9 cellular contexts compared by ENCODE assay signal in genomic region chr7:100214356-100214755, GRCh38. TPM values are rescaled to one million over a fixed set of nuclear protein-coding genes. Genes with fewer than 3 reads are reported as not detected.
DNase-seq lines count a peak whose midpoint lies in the region; ATAC-seq and TF ChIP-seq lines count a peak whose summit lies in the region.
"Not testable (repeated sequence)": the region's sequence is repeated elsewhere in the genome, so short reads cannot be mapped to it uniquely, and the experiment has no call there.
"Had no signal": no experiment of that assay in that cellular context is flagged by ENCODE, and none has a peak within 500 bp of the region (broad histone marks: within the 10 kb centered on the region; RNA-seq: fewer than 3 reads in every experiment).

No MANE protein-coding gene starts in this region.

- H3K79me2 ChIP-seq in GM23338 (replicated peaks; ENCODE audit: insufficient read depth); neural progenitor cell (ENCODE audit: low read depth): not testable (repeated sequence)

- not testable (repeated sequence) for H3K4me1 Mint-ChIP-seq in GM23338
- H3K4me1 Mint-ChIP-seq in T-cell (peaks cover 61 to 73% (median 73%) of the 10 kb centered on the region in 3 donors), neural progenitor cell (peaks cover 26% of the 10 kb centered on the region)
- H3K4me1 Mint-ChIP-seq in activated T-helper 1 cell treated with anti-CD3 and anti-CD28 coated beads, Interleukin-12 subunit alpha, Interleukin-12 subunit beta, Interleukin-2, Interleukin-4 antibody, amounts not matched to agents 30 ng/mL and 10 ng/mL and 1 ng/mL, durations not matched to agents 14 hours and 24 hours and 36 hours (ENCODE audit: low read depth), result peaks cover 74% of the 10 kb centered on the region

- H3K27ac Mint-ChIP-seq in GM23338, neural progenitor cell: not testable (repeated sequence)
- peak overlapping the region; percentile 76 to 78 for H3K27ac Mint-ChIP-seq in T-cell
- H3K27ac Mint-ChIP-seq in activated T-helper 1 cell treated with anti-CD3 and anti-CD28 coated beads, Interleukin-12 subunit alpha, Interleukin-12 subunit beta, Interleukin-2, Interleukin-4 antibody, amounts not matched to agents 30 ng/mL and 10 ng/mL and 1 ng/mL, durations not matched to agents 14 hours and 24 hours and 36 hours, result peak overlapping the region; percentile 45

- H3K27ac ChIP-seq in GM23338 (ENCODE audit: low read depth); neural progenitor cell: not testable (repeated sequence)

- POLR2A ChIA-PET in T-cell (lab: Charles Lee), result interaction anchor here in 1 of 2 donors (0.6 kb wide), 1 partner anchor 18 kb away, joined by 4 read pairs; no protein-coding TSS in a partner anchor

- H3K9me3 ChIP-seq in neural progenitor cell (ENCODE audit: low read depth), result not testable (repeated sequence)

- H3K4me1 ChIP-seq in GM23338 (ENCODE audit: insufficient read depth); neural progenitor cell: not testable (repeated sequence)

- not testable (repeated sequence) for H3K36me3 ChIP-seq in GM23338 (ENCODE audit: insufficient read depth); neural progenitor cell

- CTCF ChIA-PET in T-cell (lab: Charles Lee), result not testable (repeated sequence)

- H3F3A ChIP-seq in GM23338 (replicated peaks; ENCODE audit: low read depth); neural progenitor cell (ENCODE audit: low read depth): not testable (repeated sequence)

- H3K9ac ChIP-seq in neural progenitor cell, result not testable (repeated sequence)

- H4K20me1 ChIP-seq in GM23338 (replicated peaks; ENCODE audit: insufficient read depth); neural progenitor cell (ENCODE audit: low read depth): not testable (repeated sequence)

- TF ChIP-seq CTCF in GM23338 (conservative IDR thresholded peaks at IDR 0.05; ENCODE audit: low read depth in 2 of 2) (peak in 1 of 2 experiments; percentile 22; a peak in 1 of 4 replicates), epithelial cell of esophagus (IDR thresholded peaks at IDR 0.05; ENCODE audit: insufficient read depth, low read depth, low read length, missing control alignments) (peak; percentile 6)
- not testable (repeated sequence) for TF ChIP-seq CTCF in neural progenitor cell (IDR thresholded peaks at IDR 0.05)

- H3K36me3 Mint-ChIP-seq in GM23338 (ENCODE audit: low read depth); T-cell; neural progenitor cell: not testable (repeated sequence)
- peaks cover 17% of the 10 kb centered on the region for H3K36me3 Mint-ChIP-seq in activated T-helper 1 cell treated with anti-CD3 and anti-CD28 coated beads, Interleukin-12 subunit alpha, Interleukin-12 subunit beta, Interleukin-2, Interleukin-4 antibody, amounts not matched to agents 30 ng/mL and 10 ng/mL and 1 ng/mL, durations not matched to agents 14 hours and 24 hours and 36 hours (ENCODE audit: low read depth)

- H3K4me3 ChIP-seq in GM23338; epithelial cell of esophagus (ENCODE audit: low read length); neural progenitor cell: not testable (repeated sequence)

- not testable (repeated sequence) for H3K4me2 ChIP-seq in GM23338, neural progenitor cell

- intact Hi-C loops in activated T-helper 1 cell treated with anti-CD3 and anti-CD28 coated beads, Interleukin-12 subunit alpha, Interleukin-12 subunit beta, Interleukin-2, Interleukin-4 antibody, amounts not matched to agents 30 ng/mL and 10 ng/mL and 1 ng/mL, durations not matched to agents 14 hours and 24 hours and 36 hours (cut with micrococcal nuclease), result not testable (repeated sequence)

- peaks cover 55% of the 10 kb centered on the region for H3K27me3 ChIP-seq in GM23338 (ENCODE audit: insufficient read depth)
- not testable (repeated sequence) for H3K27me3 ChIP-seq in neural progenitor cell

- DNase-seq in GM23338 (ENCODE audit: low spot score); T-cell; epithelial cell of esophagus (ENCODE audit: low read depth); neural progenitor cell (ENCODE audit: low spot score): not testable (repeated sequence)
- peak; percentile 12 for DNase-seq in activated T-helper 1 cell treated with anti-CD3 and anti-CD28 coated beads, Interleukin-12 subunit alpha, Interleukin-12 subunit beta, Interleukin-2, Interleukin-4 antibody, amounts not matched to agents 30 ng/mL and 10 ng/mL and 1 ng/mL, durations not matched to agents 14 hours and 24 hours and 36 hours (ENCODE audit: low spot score)

- ATAC-seq in GM23338 (peak; percentile 15), T-cell (replicated peaks in 1 of 4) (peak in 3 of 4 experiments; percentile 7 to 9 (median 8))

- peaks cover 16% of the 10 kb centered on the region for H3K27me3 Mint-ChIP-seq in GM23338 (ENCODE audit: insufficient read depth, low read depth, poor library complexity)
- H3K27me3 Mint-ChIP-seq in T-cell; activated T-helper 1 cell treated with anti-CD3 and anti-CD28 coated beads, Interleukin-12 subunit alpha, Interleukin-12 subunit beta, Interleukin-2, Interleukin-4 antibody, amounts not matched to agents 30 ng/mL and 10 ng/mL and 1 ng/mL, durations not matched to agents 14 hours and 24 hours and 36 hours (ENCODE audit: insufficient read depth); neural progenitor cell (ENCODE audit: insufficient read depth, low read depth): not testable (repeated sequence)

- H3K9me2 ChIP-seq in GM23338 (ENCODE audit: insufficient read depth), result not testable (repeated sequence)

- H3K9me3 Mint-ChIP-seq in GM23338; T-cell; activated T-helper 1 cell treated with anti-CD3 and anti-CD28 coated beads, Interleukin-12 subunit alpha, Interleukin-12 subunit beta, Interleukin-2, Interleukin-4 antibody, amounts not matched to agents 30 ng/mL and 10 ng/mL and 1 ng/mL, durations not matched to agents 14 hours and 24 hours and 36 hours; neural progenitor cell: not testable (repeated sequence)

- not testable (repeated sequence) for H3K4me3 Mint-ChIP-seq in GM23338, T-cell
- peak overlapping the region; percentile 43 for H3K4me3 Mint-ChIP-seq in activated T-helper 1 cell treated with anti-CD3 and anti-CD28 coated beads, Interleukin-12 subunit alpha, Interleukin-12 subunit beta, Interleukin-2, Interleukin-4 antibody, amounts not matched to agents 30 ng/mL and 10 ng/mL and 1 ng/mL, durations not matched to agents 14 hours and 24 hours and 36 hours
- H3K4me3 Mint-ChIP-seq in neural progenitor cell, result peak overlapping the region; percentile 4

- H2AFZ ChIP-seq in GM23338; neural progenitor cell (replicated peaks): not testable (repeated sequence)

RNA-seq across cellular contexts. Expression of gene PVRIG, which starts 5.4 kb away (rescaled TPM):
- not detected in 2 replicates for total RNA-seq in GM23338 (2014; rRNA removed; shearing (Covaris generic))
- 1.1 TPM in 1 of 2 replicates, not detected in the other for polyA plus RNA-seq in GM23338 (2016; fragmentation: Nextera tagmentation; extraction: Ambion mirVana)
- 10 to 100 TPM; 45.0 to 96.8 (median 78.0) TPM for total RNA-seq in T-cell
- 30.5 and 31.2 TPM in 2 replicates for total RNA-seq in activated T-helper 1 cell treated with anti-CD3 and anti-CD28 coated beads, Interleukin-12 subunit alpha, Interleukin-12 subunit beta, Interleukin-2, Interleukin-4 antibody, amounts not matched to agents 30 ng/mL and 10 ng/mL and 1 ng/mL, durations not matched to agents 14 hours and 24 hours and 36 hours
- not detected in 2 replicates for total RNA-seq in neural progenitor cell (ENCODE audit: low replicate concordance)
- total RNA-seq: endodermal cell, fibroblast of lung, GM23248, SK-MEL-5 had no signal
- polyA plus RNA-seq: fibroblast of lung, GM23248 had no signal

RNA-seq across cellular contexts. Expression of gene STAG3, which starts 36.6 kb away (rescaled TPM):
- total RNA-seq in GM23338 (2014; rRNA removed; shearing (Covaris generic)), result 3.4 and 4.6 TPM in 2 replicates
- polyA plus RNA-seq in GM23338 (2016; fragmentation: Nextera tagmentation; extraction: Ambion mirVana), result 4.1 and 4.7 TPM in 2 replicates
- total RNA-seq in T-cell (1 to 10 TPM; 4.8 to 8.7 (median 7.3) TPM), neural progenitor cell (ENCODE audit: low replicate concordance) (0.58 and 1.2 TPM in 2 replicates)
- total RNA-seq in activated T-helper 1 cell treated with anti-CD3 and anti-CD28 coated beads, Interleukin-12 subunit alpha, Interleukin-12 subunit beta, Interleukin-2, Interleukin-4 antibody, amounts not matched to agents 30 ng/mL and 10 ng/mL and 1 ng/mL, durations not matched to agents 14 hours and 24 hours and 36 hours, result 25.0 and 30.6 TPM in 2 replicates

RNA-seq across cellular contexts. Expression of gene GPC2, which starts 37.2 kb away (rescaled TPM):
- 48.8 and 53.6 TPM in 2 replicates for total RNA-seq in GM23338 (2014; rRNA removed; shearing (Covaris generic))
- polyA plus RNA-seq in GM23338 (2016; fragmentation: Nextera tagmentation; extraction: Ambion mirVana), result 9.8 and 10.7 TPM in 2 replicates
- 10 to 100 TPM; 12.4 to 37.0 (median 26.3) TPM for total RNA-seq in T-cell
- 3.9 and 4.8 TPM in 2 replicates for total RNA-seq in activated T-helper 1 cell treated with anti-CD3 and anti-CD28 coated beads, Interleukin-12 subunit alpha, Interleukin-12 subunit beta, Interleukin-2, Interleukin-4 antibody, amounts not matched to agents 30 ng/mL and 10 ng/mL and 1 ng/mL, durations not matched to agents 14 hours and 24 hours and 36 hours
- 17.0 and 61.0 TPM in 2 replicates for total RNA-seq in neural progenitor cell (ENCODE audit: low replicate concordance)

RNA-seq across cellular contexts. Expression of gene GAL3ST4, which starts 45.9 kb away (rescaled TPM):
- total RNA-seq in GM23338 (2014; rRNA removed; shearing (Covaris generic)), result 3.4 and 6.3 TPM in 2 replicates
- 2.1 and 3.1 TPM in 2 replicates for polyA plus RNA-seq in GM23338 (2016; fragmentation: Nextera tagmentation; extraction: Ambion mirVana)
- 10 to 100 TPM; 10.5 to 29.7 (median 18.0) TPM for total RNA-seq in T-cell
- 1.3 and 1.5 TPM in 2 replicates for total RNA-seq in activated T-helper 1 cell treated with anti-CD3 and anti-CD28 coated beads, Interleukin-12 subunit alpha, Interleukin-12 subunit beta, Interleukin-2, Interleukin-4 antibody, amounts not matched to agents 30 ng/mL and 10 ng/mL and 1 ng/mL, durations not matched to agents 14 hours and 24 hours and 36 hours
- total RNA-seq in neural progenitor cell (ENCODE audit: low replicate concordance), result 0.90 and 2.5 TPM in 2 replicates

RNA-seq across cellular contexts. Expression of gene TRAPPC14, which starts 55.8 kb away (rescaled TPM):
- 12.3 and 15.7 TPM in 2 replicates for total RNA-seq in GM23338 (2014; rRNA removed; shearing (Covaris generic))
- 9.3 and 9.8 TPM in 2 replicates for polyA plus RNA-seq in GM23338 (2016; fragmentation: Nextera tagmentation; extraction: Ambion mirVana)
- 10 to 100 TPM; 52.0 to 97.2 (median 79.0) TPM for total RNA-seq in T-cell
- total RNA-seq in activated T-helper 1 cell treated with anti-CD3 and anti-CD28 coated beads, Interleukin-12 subunit alpha, Interleukin-12 subunit beta, Interleukin-2, Interleukin-4 antibody, amounts not matched to agents 30 ng/mL and 10 ng/mL and 1 ng/mL, durations not matched to agents 14 hours and 24 hours and 36 hours, result 43.9 and 44.3 TPM in 2 replicates
- 4.3 and 13.3 TPM in 2 replicates for total RNA-seq in neural progenitor cell (ENCODE audit: low replicate concordance)

Comparison
In these comparisons a context has a peak if more than half of its experiments do, and no peak if none do; other contexts are left out.
1. RNA of gene PVRIG, which starts 5.4 kb away (total RNA-seq): 45.0 to 96.8 TPM in T-cell and 30.5 to 31.2 TPM in activated T-helper 1 cell treated with anti-CD3 and anti-CD28 coated beads, Interleukin-12 subunit alpha, Interleukin-12 subunit beta, Interleukin-2, Interleukin-4 antibody, amounts not matched to agents 30 ng/mL and 10 ng/mL and 1 ng/mL, durations not matched to agents 14 hours and 24 hours and 36 hours; not detected in GM23338 and not detected in neural progenitor cell; every median in the first group is over 10 times any median in the second.